ENCODE assay signal across 1 cellular context in the genomic region with DNA sequence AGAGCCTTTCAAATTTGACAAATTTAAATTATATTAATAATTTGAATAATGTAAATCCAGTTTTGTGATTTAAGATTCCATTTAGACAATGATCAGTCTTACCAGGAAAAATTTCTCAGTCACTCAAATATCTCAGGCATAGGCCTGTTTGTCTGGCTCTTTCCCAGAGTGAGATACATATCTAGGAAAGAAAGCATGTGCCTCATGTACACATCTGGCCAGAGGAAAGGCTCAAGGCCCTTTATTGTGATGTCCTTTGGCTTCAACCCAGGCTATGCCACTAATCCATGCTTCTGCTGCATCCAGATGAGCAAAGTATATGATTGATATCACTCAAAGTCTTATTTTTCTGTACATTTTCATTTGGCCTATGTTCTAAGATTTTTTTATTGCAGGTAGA.
TF ChIP-seq lines count a peak whose summit lies in the region.

No MANE protein-coding gene starts in this region.

TF ChIP-seq in IMR-90, 13 proteins besides CTCF, POLR2A, EP300 and RAD21 (continued from another document):
- TF ChIP-seq RFX5 (IDR thresholded peaks at IDR 0.05; ENCODE audit: low read depth, low read length) = no peak
